21 cellular contexts compared by ENCODE assay signal in genomic region chr10:8095962-8096361, GRCh38. TPM values are rescaled to one million over a fixed set of nuclear protein-coding genes. Genes with fewer than 3 reads are reported as not detected.
DNase-seq lines count a peak whose midpoint lies in the region; ATAC-seq lines count a peak whose summit lies in the region.
"Had no signal": no experiment of that assay in that cellular context is flagged by ENCODE, and none has a peak within 500 bp of the region (broad histone marks: within the 10 kb centered on the region; RNA-seq: fewer than 3 reads in every experiment).

No MANE protein-coding gene starts in this region.

- H3K27ac Mint-ChIP-seq in activated naive CD4-positive, alpha-beta T cell treated with anti-CD3 and anti-CD28 coated beads, Interleukin-2, amount 50 U/mL, for 72 hours = no peak overlapping the region
- H3K27ac Mint-ChIP-seq in effector memory CD8-positive, alpha-beta T cell = no peak overlapping the region
- H3K27ac Mint-ChIP-seq: activated naive CD4-positive, alpha-beta T cell treated with anti-CD3 and anti-CD28 coated beads, Interleukin-2, amount 50 U/mL, for 24 hours; stimulated activated naive B cell treated with anti-CD40 and anti-IgM and Interleukin-4, amounts not matched to agents 10 μg/mL and 1 μg/mL and 100 μg/mL, for 72 hours had no signal

- no peak overlapping the region for H3K4me3 Mint-ChIP-seq in effector memory CD8-positive, alpha-beta T cell
- H3K4me3 Mint-ChIP-seq: activated naive CD4-positive, alpha-beta T cell treated with anti-CD3 and anti-CD28 coated beads, Interleukin-2, amount 50 U/mL, for 24 hours; stimulated activated naive B cell treated with anti-CD40 and anti-IgM and Interleukin-4, amounts not matched to agents 10 μg/mL and 1 μg/mL and 100 μg/mL, for 72 hours had no signal

- DNase-seq in activated naive CD4-positive, alpha-beta T cell treated with anti-CD3 and anti-CD28 coated beads, Interleukin-2, amount 50 U/mL, for 72 hours (ENCODE audit: low spot score in 2 of 2) = no peak
- no peak for DNase-seq in activated naive CD4-positive, alpha-beta T cell treated with Interleukin-2 at 50 U/mL for 16 hours
- DNase-seq in SK-N-DZ (ENCODE audit: low spot score) (peak; percentile 96), ecto neural progenitor cell (ENCODE audit: low spot score) (no peak)
- DNase-seq in effector memory CD8-positive, alpha-beta T cell = peak in 1 of 3 experiments; percentile 11
- peak; percentile 56 for DNase-seq in stimulated activated CD8-positive, alpha-beta memory T cell treated with anti-CD3 and anti-CD28 coated beads, Interleukin-4, amount 100 ng/mL, for 48 hours
- DNase-seq: activated CD4-positive, CD25-positive, alpha-beta regulatory T cell treated with anti-CD3 and anti-CD28 coated beads, Interleukin-2, amount 50 U/mL, for 72 hours; Calu3; caudate nucleus; dermis blood vessel endothelial cell; Karpas-422; mammary epithelial cell; NCI-H524; PC-9; SHP77; stimulated activated naive B cell treated with anti-CD40 and anti-IgM and Interleukin-4, amounts not matched to agents 10 μg/mL and 1 μg/mL and 100 μg/mL, for 72 hours; testis; uterus had no signal

- no peaks in the 10 kb centered on the region for H3K27me3 Mint-ChIP-seq in effector memory CD8-positive, alpha-beta T cell
- H3K27me3 Mint-ChIP-seq: activated naive CD4-positive, alpha-beta T cell treated with anti-CD3 and anti-CD28 coated beads, Interleukin-2, amount 50 U/mL, for 24 hours had no signal

- peak; percentile 16 to 44 for ATAC-seq in activated naive CD4-positive, alpha-beta T cell treated with anti-CD3 and anti-CD28 coated beads, Interleukin-2, amount 50 U/mL, for 72 hours
- peak; percentile 51 for ATAC-seq in effector memory CD8-positive, alpha-beta T cell (replicated peaks)
- no peak for ATAC-seq in GM21423 (IDR thresholded peaks at IDR 0.05; ENCODE audit: unreplicated experiment)
- ATAC-seq: stimulated activated naive B cell treated with anti-CD40 and anti-IgM and Interleukin-4, amounts not matched to agents 10 μg/mL and 1 μg/mL and 100 μg/mL, for 72 hours had no signal

- peaks cover 9% of the 10 kb centered on the region in 2 donors for H3K4me1 Mint-ChIP-seq in effector memory CD8-positive, alpha-beta T cell (ENCODE audit: low read depth in 2 of 2)
- H3K4me1 Mint-ChIP-seq: activated naive CD4-positive, alpha-beta T cell treated with anti-CD3 and anti-CD28 coated beads, Interleukin-2, amount 50 U/mL, for 24 hours; stimulated activated naive B cell treated with anti-CD40 and anti-IgM and Interleukin-4, amounts not matched to agents 10 μg/mL and 1 μg/mL and 100 μg/mL, for 72 hours had no signal

- H3K9me3 Mint-ChIP-seq in activated naive CD4-positive, alpha-beta T cell treated with anti-CD3 and anti-CD28 coated beads, Interleukin-2, amount 50 U/mL, for 72 hours = peaks cover 6% of the 10 kb centered on the region in 2 donors
- H3K9me3 Mint-ChIP-seq in effector memory CD8-positive, alpha-beta T cell = no peaks in the 10 kb centered on the region
- H3K9me3 Mint-ChIP-seq: activated naive CD4-positive, alpha-beta T cell treated with anti-CD3 and anti-CD28 coated beads, Interleukin-2, amount 50 U/mL, for 24 hours; stimulated activated naive B cell treated with anti-CD40 and anti-IgM and Interleukin-4, amounts not matched to agents 10 μg/mL and 1 μg/mL and 100 μg/mL, for 72 hours had no signal

- H3K36me3 Mint-ChIP-seq in activated naive CD4-positive, alpha-beta T cell treated with anti-CD3 and anti-CD28 coated beads, Interleukin-2, amount 50 U/mL, for 72 hours = peaks cover 0 to 10% of the 10 kb centered on the region in 2 donors
- H3K36me3 Mint-ChIP-seq in effector memory CD8-positive, alpha-beta T cell (ENCODE audit: insufficient read depth) = peaks cover 5% of the 10 kb centered on the region
- H3K36me3 Mint-ChIP-seq: stimulated activated naive B cell treated with anti-CD40 and anti-IgM and Interleukin-4, amounts not matched to agents 10 μg/mL and 1 μg/mL and 100 μg/mL, for 72 hours had no signal

RNA-seq across cellular contexts. Expression of gene GATA3, which starts 41.5 kb away (rescaled TPM):
- total RNA-seq in activated naive CD4-positive, alpha-beta T cell treated with anti-CD3 and anti-CD28 coated beads, Interleukin-2, amount 50 U/mL, for 72 hours = 10 to 100 TPM in 1 of 2 donors, 1 to 10 TPM in 1; 5.7 to 28.9 TPM
- polyA plus RNA-seq in SK-N-DZ (2014; cell fraction: cytosol; rRNA removed) = 61.7 and 63.5 TPM in 2 replicates
- 52.1 and 84.8 TPM in 2 replicates for polyA plus RNA-seq in SK-N-DZ (2014; cell fraction: nucleus; rRNA removed)
- polyA plus RNA-seq: AG04450 had no signal

Comparison
In these comparisons a context has a peak if more than half of its experiments do, and no peak if none do; other contexts are left out.
1. DNase-seq: peak in SK-N-DZ (single experiment) and stimulated activated CD8-positive, alpha-beta memory T cell treated with anti-CD3 and anti-CD28 coated beads, Interleukin-4, amount 100 ng/mL, for 48 hours (single experiment); none in activated naive CD4-positive, alpha-beta T cell treated with anti-CD3 and anti-CD28 coated beads, Interleukin-2, amount 50 U/mL, for 72 hours (0 of 2), activated naive CD4-positive, alpha-beta T cell treated with Interleukin-2 at 50 U/mL for 16 hours (single experiment) and ecto neural progenitor cell (single experiment).